Comparison of ENCODE assay signal across 1 cellular context in genomic region chr5:142465476-142465875, GRCh38.
TF ChIP-seq lines count a peak whose summit lies in the region.

No MANE protein-coding gene starts in this region.

TF ChIP-seq in H1, 55 proteins besides CTCF, POLR2A, EP300 and RAD21 (continued from another document):
- TF ChIP-seq, protein P1, sequence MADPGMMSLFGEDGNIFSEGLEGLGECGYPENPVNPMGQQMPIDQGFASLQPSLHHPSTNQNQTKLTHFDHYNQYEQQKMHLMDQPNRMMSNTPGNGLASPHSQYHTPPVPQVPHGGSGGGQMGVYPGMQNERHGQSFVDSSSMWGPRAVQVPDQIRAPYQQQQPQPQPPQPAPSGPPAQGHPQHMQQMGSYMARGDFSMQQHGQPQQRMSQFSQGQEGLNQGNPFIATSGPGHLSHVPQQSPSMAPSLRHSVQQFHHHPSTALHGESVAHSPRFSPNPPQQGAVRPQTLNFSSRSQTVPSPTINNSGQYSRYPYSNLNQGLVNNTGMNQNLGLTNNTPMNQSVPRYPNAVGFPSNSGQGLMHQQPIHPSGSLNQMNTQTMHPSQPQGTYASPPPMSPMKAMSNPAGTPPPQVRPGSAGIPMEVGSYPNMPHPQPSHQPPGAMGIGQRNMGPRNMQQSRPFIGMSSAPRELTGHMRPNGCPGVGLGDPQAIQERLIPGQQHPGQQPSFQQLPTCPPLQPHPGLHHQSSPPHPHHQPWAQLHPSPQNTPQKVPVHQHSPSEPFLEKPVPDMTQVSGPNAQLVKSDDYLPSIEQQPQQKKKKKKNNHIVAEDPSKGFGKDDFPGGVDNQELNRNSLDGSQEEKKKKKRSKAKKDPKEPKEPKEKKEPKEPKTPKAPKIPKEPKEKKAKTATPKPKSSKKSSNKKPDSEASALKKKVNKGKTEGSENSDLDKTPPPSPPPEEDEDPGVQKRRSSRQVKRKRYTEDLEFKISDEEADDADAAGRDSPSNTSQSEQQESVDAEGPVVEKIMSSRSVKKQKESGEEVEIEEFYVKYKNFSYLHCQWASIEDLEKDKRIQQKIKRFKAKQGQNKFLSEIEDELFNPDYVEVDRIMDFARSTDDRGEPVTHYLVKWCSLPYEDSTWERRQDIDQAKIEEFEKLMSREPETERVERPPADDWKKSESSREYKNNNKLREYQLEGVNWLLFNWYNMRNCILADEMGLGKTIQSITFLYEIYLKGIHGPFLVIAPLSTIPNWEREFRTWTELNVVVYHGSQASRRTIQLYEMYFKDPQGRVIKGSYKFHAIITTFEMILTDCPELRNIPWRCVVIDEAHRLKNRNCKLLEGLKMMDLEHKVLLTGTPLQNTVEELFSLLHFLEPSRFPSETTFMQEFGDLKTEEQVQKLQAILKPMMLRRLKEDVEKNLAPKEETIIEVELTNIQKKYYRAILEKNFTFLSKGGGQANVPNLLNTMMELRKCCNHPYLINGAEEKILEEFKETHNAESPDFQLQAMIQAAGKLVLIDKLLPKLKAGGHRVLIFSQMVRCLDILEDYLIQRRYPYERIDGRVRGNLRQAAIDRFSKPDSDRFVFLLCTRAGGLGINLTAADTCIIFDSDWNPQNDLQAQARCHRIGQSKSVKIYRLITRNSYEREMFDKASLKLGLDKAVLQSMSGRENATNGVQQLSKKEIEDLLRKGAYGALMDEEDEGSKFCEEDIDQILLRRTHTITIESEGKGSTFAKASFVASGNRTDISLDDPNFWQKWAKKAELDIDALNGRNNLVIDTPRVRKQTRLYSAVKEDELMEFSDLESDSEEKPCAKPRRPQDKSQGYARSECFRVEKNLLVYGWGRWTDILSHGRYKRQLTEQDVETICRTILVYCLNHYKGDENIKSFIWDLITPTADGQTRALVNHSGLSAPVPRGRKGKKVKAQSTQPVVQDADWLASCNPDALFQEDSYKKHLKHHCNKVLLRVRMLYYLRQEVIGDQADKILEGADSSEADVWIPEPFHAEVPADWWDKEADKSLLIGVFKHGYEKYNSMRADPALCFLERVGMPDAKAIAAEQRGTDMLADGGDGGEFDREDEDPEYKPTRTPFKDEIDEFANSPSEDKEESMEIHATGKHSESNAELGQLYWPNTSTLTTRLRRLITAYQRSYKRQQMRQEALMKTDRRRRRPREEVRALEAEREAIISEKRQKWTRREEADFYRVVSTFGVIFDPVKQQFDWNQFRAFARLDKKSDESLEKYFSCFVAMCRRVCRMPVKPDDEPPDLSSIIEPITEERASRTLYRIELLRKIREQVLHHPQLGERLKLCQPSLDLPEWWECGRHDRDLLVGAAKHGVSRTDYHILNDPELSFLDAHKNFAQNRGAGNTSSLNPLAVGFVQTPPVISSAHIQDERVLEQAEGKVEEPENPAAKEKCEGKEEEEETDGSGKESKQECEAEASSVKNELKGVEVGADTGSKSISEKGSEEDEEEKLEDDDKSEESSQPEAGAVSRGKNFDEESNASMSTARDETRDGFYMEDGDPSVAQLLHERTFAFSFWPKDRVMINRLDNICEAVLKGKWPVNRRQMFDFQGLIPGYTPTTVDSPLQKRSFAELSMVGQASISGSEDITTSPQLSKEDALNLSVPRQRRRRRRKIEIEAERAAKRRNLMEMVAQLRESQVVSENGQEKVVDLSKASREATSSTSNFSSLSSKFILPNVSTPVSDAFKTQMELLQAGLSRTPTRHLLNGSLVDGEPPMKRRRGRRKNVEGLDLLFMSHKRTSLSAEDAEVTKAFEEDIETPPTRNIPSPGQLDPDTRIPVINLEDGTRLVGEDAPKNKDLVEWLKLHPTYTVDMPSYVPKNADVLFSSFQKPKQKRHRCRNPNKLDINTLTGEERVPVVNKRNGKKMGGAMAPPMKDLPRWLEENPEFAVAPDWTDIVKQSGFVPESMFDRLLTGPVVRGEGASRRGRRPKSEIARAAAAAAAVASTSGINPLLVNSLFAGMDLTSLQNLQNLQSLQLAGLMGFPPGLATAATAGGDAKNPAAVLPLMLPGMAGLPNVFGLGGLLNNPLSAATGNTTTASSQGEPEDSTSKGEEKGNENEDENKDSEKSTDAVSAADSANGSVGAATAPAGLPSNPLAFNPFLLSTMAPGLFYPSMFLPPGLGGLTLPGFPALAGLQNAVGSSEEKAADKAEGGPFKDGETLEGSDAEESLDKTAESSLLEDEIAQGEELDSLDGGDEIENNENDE (IDR thresholded peaks at IDR 0.05; ENCODE audit: insufficient replicate concordance, low read length) = no peak
- no peak for TF ChIP-seq ASH2L (IDR thresholded peaks at IDR 0.05; ENCODE audit: low read length)
- TF ChIP-seq JUND (IDR thresholded peaks at IDR 0.05; ENCODE audit: low read length) = no peak
